ENCODE assay signal across 12 cellular contexts in the genomic region with DNA sequence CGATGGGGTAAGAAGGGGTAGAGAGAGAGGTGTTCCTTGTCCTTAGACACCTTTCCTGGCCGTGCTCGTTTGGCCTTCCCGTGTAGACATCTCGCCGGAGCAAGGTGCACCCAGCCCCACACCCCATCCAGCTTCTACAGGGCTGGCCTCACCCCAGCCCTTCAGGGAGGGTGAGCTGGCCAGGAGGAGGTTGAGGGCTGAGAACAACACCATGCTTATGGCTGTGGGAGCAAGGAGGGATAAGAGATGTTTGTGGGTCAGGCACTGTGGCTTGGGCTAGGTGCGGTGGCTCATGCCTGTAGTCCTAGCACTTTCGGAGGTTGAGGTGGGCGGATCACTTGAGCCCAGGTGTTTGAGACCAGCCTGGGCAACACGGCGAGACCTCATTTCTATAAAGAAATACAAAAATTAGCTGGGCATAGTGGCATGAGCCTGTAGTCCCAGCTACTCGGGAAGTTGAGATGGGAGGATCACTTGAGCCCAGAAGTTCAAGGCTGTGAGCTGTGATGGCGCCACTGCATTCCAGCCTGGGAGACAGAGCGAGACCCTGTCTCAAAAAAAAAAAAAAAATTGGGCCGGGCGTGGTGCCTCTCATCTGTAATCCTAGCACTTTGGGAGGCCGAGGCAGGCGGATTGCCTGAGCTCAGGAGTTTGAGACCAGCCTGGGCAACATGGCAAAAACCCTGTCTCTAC. TPM values are rescaled to one million over a fixed set of nuclear protein-coding genes. Genes with fewer than 3 reads are reported as not detected.
A peak's percentile ranks its signal among the peaks of the same experiment; 100 is the strongest.
DNase-seq lines count a peak whose midpoint lies in the region; ATAC-seq and TF ChIP-seq lines count a peak whose summit lies in the region.
"Had no signal": no experiment of that assay in that cellular context is flagged by ENCODE, and none has a peak within 500 bp of the region (broad histone marks: within the 10 kb centered on the region; RNA-seq: fewer than 3 reads in every experiment).

No MANE protein-coding gene starts in this region.

- H3K36me3 ChIP-seq in BLaER1 = peaks cover 44% of the 10 kb centered on the region
- no peaks in the 10 kb centered on the region for H3K36me3 ChIP-seq in hepatocyte (replicated peaks; ENCODE audit: insufficient read depth, low read depth)
- no peaks in the 10 kb centered on the region for H3K36me3 ChIP-seq in psoas muscle (ENCODE audit: insufficient read depth in 1 of 2, low read depth in 1 of 2)

- WGBS in hepatocyte (ENCODE audit: low lambda C conversion rate, missing lambda C conversion rate) = 86% methylated on average over 18 of the region's 18 CpGs
- 56 to 65% (median 57%) methylated on average over 18 of the region's 18 CpGs for WGBS in psoas muscle, 3 donors

- peak overlapping the region; percentile 56 for H3K27ac Mint-ChIP-seq in activated T-helper 17 cell treated with anti-CD3 and anti-CD28 coated beads, Interleukin-2, amount 50 U/mL, for 72 hours
- no peak overlapping the region for H3K27ac Mint-ChIP-seq in activated CD4-positive, alpha-beta T cell treated with anti-CD3 and anti-CD28 coated beads, Interleukin-2, amount 10 ng/mL, durations not matched to agents 24 days and 14 days
- H3K27ac Mint-ChIP-seq: T-helper 17 cell had no signal

- H3K4me1 ChIP-seq in BLaER1 (peaks cover 99% of the 10 kb centered on the region), hepatocyte (ENCODE audit: insufficient read depth) (peaks cover 22% of the 10 kb centered on the region), psoas muscle (peaks cover 25% of the 10 kb centered on the region)

- H4K20me1 ChIP-seq in BLaER1 (peaks cover 98% of the 10 kb centered on the region), hepatocyte (ENCODE audit: insufficient read depth, poor library complexity, severe bottlenecking) (peaks cover 59% of the 10 kb centered on the region)

- peak overlapping the region; percentile 57; the same call in 1 of the 2 replicates for H3K9ac ChIP-seq in BLaER1

- TF ChIP-seq CTCF in hepatocyte (IDR thresholded peaks at IDR 0.05; ENCODE audit: poor library complexity) = no peak
- no peak for TF ChIP-seq CTCF in psoas muscle (IDR thresholded peaks at IDR 0.05)
- no peak for TF ChIP-seq CTCF in GM20000 (IDR thresholded peaks at IDR 0.05; ENCODE audit: extremely low read depth, missing control alignments)

- H3K9me2 ChIP-seq in hepatocyte (replicated peaks; ENCODE audit: insufficient read depth) = no peaks in the 10 kb centered on the region

- no peaks in the 10 kb centered on the region for H3K36me3 Mint-ChIP-seq in activated T-helper 17 cell treated with anti-CD3 and anti-CD28 coated beads, Interleukin-2, amount 50 U/mL, for 72 hours (ENCODE audit: low read depth)
- peaks cover 3% of the 10 kb centered on the region for H3K36me3 Mint-ChIP-seq in activated CD4-positive, alpha-beta T cell treated with anti-CD3 and anti-CD28 coated beads, Interleukin-2, amount 10 ng/mL, durations not matched to agents 24 days and 14 days (ENCODE audit: low read depth)

- peak; percentile 40 for DNase-seq in hepatocyte (ENCODE audit: low spot score)
- no peak for DNase-seq in psoas muscle
- no peak for DNase-seq in activated CD4-positive, alpha-beta T cell treated with anti-CD3 and anti-CD28 coated beads, Interleukin-2, amount 10 ng/mL, durations not matched to agents 24 days and 14 days
- DNase-seq in activated gamma-delta T cell (lab: John Stamatoyannopoulos, UW) = no peak
- no peak for DNase-seq in KG1 (lab: John Stamatoyannopoulos, UW)
- no peak for DNase-seq in GM20000 (ENCODE audit: low spot score)
- DNase-seq: amniotic stem cell, islet precursor cell, KBM-7, T-helper 17 cell had no signal

- H3K27me3 Mint-ChIP-seq in activated T-helper 17 cell treated with anti-CD3 and anti-CD28 coated beads, Interleukin-2, amount 50 U/mL, for 72 hours = no peaks in the 10 kb centered on the region
- no peaks in the 10 kb centered on the region for H3K27me3 Mint-ChIP-seq in activated CD4-positive, alpha-beta T cell treated with anti-CD3 and anti-CD28 coated beads, Interleukin-2, amount 10 ng/mL, durations not matched to agents 24 days and 14 days
- H3K27me3 Mint-ChIP-seq: T-helper 17 cell had no signal

- H3K4me1 Mint-ChIP-seq in activated T-helper 17 cell treated with anti-CD3 and anti-CD28 coated beads, Interleukin-2, amount 50 U/mL, for 72 hours = peaks cover 13% of the 10 kb centered on the region
- peaks cover 19% of the 10 kb centered on the region for H3K4me1 Mint-ChIP-seq in activated CD4-positive, alpha-beta T cell treated with anti-CD3 and anti-CD28 coated beads, Interleukin-2, amount 10 ng/mL, durations not matched to agents 24 days and 14 days

- H3K4me3 ChIP-seq in BLaER1 (no peak overlapping the region), hepatocyte (no peak overlapping the region), psoas muscle (no peak overlapping the region)

- peaks cover 96% of the 10 kb centered on the region for H3K79me2 ChIP-seq in hepatocyte

- H3K9me3 ChIP-seq in BLaER1 (no peaks in the 10 kb centered on the region), hepatocyte (ENCODE audit: low read depth) (no peaks in the 10 kb centered on the region), psoas muscle (no peaks in the 10 kb centered on the region)

- no peak overlapping the region for H3K4me3 Mint-ChIP-seq in activated T-helper 17 cell treated with anti-CD3 and anti-CD28 coated beads, Interleukin-2, amount 50 U/mL, for 72 hours
- no peak overlapping the region for H3K4me3 Mint-ChIP-seq in activated CD4-positive, alpha-beta T cell treated with anti-CD3 and anti-CD28 coated beads, Interleukin-2, amount 10 ng/mL, durations not matched to agents 24 days and 14 days

- H3K27me3 ChIP-seq in BLaER1 = no peaks in the 10 kb centered on the region
- no peaks in the 10 kb centered on the region for H3K27me3 ChIP-seq in hepatocyte
- no peaks in the 10 kb centered on the region for H3K27me3 ChIP-seq in psoas muscle (ENCODE audit: insufficient read depth in 3 of 3, low read length in 2 of 3)

- intact Hi-C loops in psoas muscle (cut with DNase I) = loop anchor here in 1 of 2 donors (2.0 kb wide), 1 partner anchor 16 kb away; the partner anchor contains the start of gene SMARCA4
- intact Hi-C loops in activated CD4-positive, alpha-beta T cell treated with anti-CD3 and anti-CD28 coated beads, Interleukin-2, amount 10 ng/mL, durations not matched to agents 24 days and 14 days (cut with micrococcal nuclease) = no loop called here

- H3K27ac ChIP-seq in BLaER1 = peak overlapping the region; percentile 68
- peak overlapping the region; percentile 84 for H3K27ac ChIP-seq in hepatocyte
- H3K27ac ChIP-seq in psoas muscle = peak overlapping the region; percentile 59

- no peak for ATAC-seq in activated T-helper 17 cell treated with anti-CD3 and anti-CD28 coated beads, Interleukin-2, amount 50 U/mL, for 72 hours (replicated peaks)
- peak; percentile 14 to 37 (median 26) for ATAC-seq in psoas muscle
- ATAC-seq: T-helper 17 cell had no signal

- H3K4me2 ChIP-seq in BLaER1 = peak overlapping the region; percentile 87
- peak overlapping the region; percentile 52 for H3K4me2 ChIP-seq in hepatocyte

- no peaks in the 10 kb centered on the region for H3K9me3 Mint-ChIP-seq in activated T-helper 17 cell treated with anti-CD3 and anti-CD28 coated beads, Interleukin-2, amount 50 U/mL, for 72 hours
- no peaks in the 10 kb centered on the region for H3K9me3 Mint-ChIP-seq in activated CD4-positive, alpha-beta T cell treated with anti-CD3 and anti-CD28 coated beads, Interleukin-2, amount 10 ng/mL, durations not matched to agents 24 days and 14 days

- no peak overlapping the region for H2AFZ ChIP-seq in hepatocyte

RNA-seq across cellular contexts. Expression of gene SMARCA4, which starts 15.5 kb away (rescaled TPM):
- total RNA-seq in activated T-helper 17 cell treated with anti-CD3 and anti-CD28 coated beads, Interleukin-2, amount 50 U/mL, for 72 hours = 100 to 1,000 TPM in 1 of 2 donors, 10 to 100 TPM in 1; 71.5 to 119 TPM
- total RNA-seq in hepatocyte (36.9 and 80.7 TPM in 2 replicates), psoas muscle (10 to 100 TPM; 34.8 to 75.6 (median 50.5) TPM)
- polyA plus RNA-seq in hepatocyte (93.4 and 108 TPM in 2 replicates), psoas muscle (100 to 1,000 TPM in 1 of 3 donors, 10 to 100 TPM in 2; 36.7 to 124 (median 51.9) TPM)
- total RNA-seq in activated CD4-positive, alpha-beta T cell treated with anti-CD3 and anti-CD28 coated beads, Interleukin-2, amount 10 ng/mL, durations not matched to agents 24 days and 14 days = 158 and 165 TPM in 2 replicates

RNA-seq across cellular contexts. Expression of gene TIMM29, which starts 47.7 kb away (rescaled TPM):
- 10 to 100 TPM; 20.7 to 21.4 TPM for total RNA-seq in activated T-helper 17 cell treated with anti-CD3 and anti-CD28 coated beads, Interleukin-2, amount 50 U/mL, for 72 hours
- total RNA-seq in hepatocyte (19.4 and 36.2 TPM in 2 replicates), psoas muscle (10 to 100 TPM; 12.9 to 24.2 (median 17.0) TPM)
- polyA plus RNA-seq in hepatocyte (23.0 and 24.1 TPM in 2 replicates), psoas muscle (10 to 100 TPM; 17.1 to 29.0 (median 20.2) TPM)
- total RNA-seq in activated CD4-positive, alpha-beta T cell treated with anti-CD3 and anti-CD28 coated beads, Interleukin-2, amount 10 ng/mL, durations not matched to agents 24 days and 14 days = 18.4 and 19.8 TPM in 2 replicates

RNA-seq across cellular contexts. Expression of gene YIPF2, which starts 47.9 kb away (rescaled TPM):
- total RNA-seq in activated T-helper 17 cell treated with anti-CD3 and anti-CD28 coated beads, Interleukin-2, amount 50 U/mL, for 72 hours = 10 to 100 TPM; 28.4 to 29.6 TPM
- total RNA-seq in hepatocyte (115 and 123 TPM in 2 replicates), psoas muscle (10 to 100 TPM; 12.1 to 18.0 (median 16.7) TPM)
- polyA plus RNA-seq in hepatocyte (80.3 and 88.3 TPM in 2 replicates), psoas muscle (10 to 100 TPM; 13.7 to 18.5 (median 18.1) TPM)
- 21.7 and 23.2 TPM in 2 replicates for total RNA-seq in activated CD4-positive, alpha-beta T cell treated with anti-CD3 and anti-CD28 coated beads, Interleukin-2, amount 10 ng/mL, durations not matched to agents 24 days and 14 days
